8 cellular contexts compared by ENCODE assay signal in genomic region chr20:57473246-57474042, GRCh38. TPM values are rescaled to one million over a fixed set of nuclear protein-coding genes. Genes with fewer than 3 reads are reported as not detected.
DNase-seq lines count a peak whose midpoint lies in the region; ATAC-seq and TF ChIP-seq lines count a peak whose summit lies in the region.

No MANE protein-coding gene starts in this region.

- no peaks in the 10 kb centered on the region for H3K36me3 ChIP-seq in CD8-positive, alpha-beta memory T cell (ENCODE audit: insufficient read depth, low read length)

- H3K4me3 ChIP-seq in CD8-positive, alpha-beta memory T cell (ENCODE audit: low read length): no peak overlapping the region

- TF ChIP-seq CTCF in mesothelial cell of epicardium (IDR thresholded peaks at IDR 0.05; ENCODE audit: unreplicated experiment): no peak

- peak overlapping the region in 3 of 7 donors; percentile 5 to 67 (median 34) for H3K4me3 Mint-ChIP-seq in CD8-positive, alpha-beta memory T cell
- H3K4me3 Mint-ChIP-seq in mesothelial cell of epicardium: no peak overlapping the region

- H3K27me3 ChIP-seq in CD8-positive, alpha-beta memory T cell (ENCODE audit: insufficient read depth, low read length, poor library complexity, severe bottlenecking): no peaks in the 10 kb centered on the region

- DNase-seq in CD8-positive, alpha-beta memory T cell: no peak
- DNase-seq in SKM-1 (lab: John Stamatoyannopoulos, UW; ENCODE audit: unreplicated experiment) (peak; percentile 87), islet precursor cell (peak; percentile 63), ecto neural progenitor cell (ENCODE audit: low spot score) (no peak), mesothelial cell of epicardium (ENCODE audit: low spot score in 2 of 2, unreplicated experiment in 2 of 2) (no peak)

- peak overlapping the region in 5 of 8 donors; percentile 20 to 43 (median 39) for H3K27ac Mint-ChIP-seq in CD8-positive, alpha-beta memory T cell
- H3K27ac Mint-ChIP-seq in mesothelial cell of epicardium: no peak overlapping the region

- no peaks in the 10 kb centered on the region for H3K9me3 ChIP-seq in CD8-positive, alpha-beta memory T cell (ENCODE audit: low read length)

- H3K27ac ChIP-seq in CD8-positive, alpha-beta memory T cell (ENCODE audit: low read depth, low read length): no peak overlapping the region

- POLR2A ChIA-PET in CD8-positive, alpha-beta memory T cell (lab: Charles Lee): interaction anchor here (1.4 kb wide), 1 partner anchor 81 kb away, joined by 5 read pairs; no protein-coding TSS in a partner anchor

- no peaks in the 10 kb centered on the region for H3K9me3 Mint-ChIP-seq in CD8-positive, alpha-beta memory T cell
- no peaks in the 10 kb centered on the region for H3K9me3 Mint-ChIP-seq in mesothelial cell of epicardium

- H3K36me3 Mint-ChIP-seq in CD8-positive, alpha-beta memory T cell: no peaks in the 10 kb centered on the region
- no peaks in the 10 kb centered on the region for H3K36me3 Mint-ChIP-seq in mesothelial cell of epicardium

- peak; percentile 54 for ATAC-seq in GM18873 (IDR thresholded peaks at IDR 0.05; ENCODE audit: low FRiP score, unreplicated experiment)
- peak; percentile 49 for ATAC-seq in HG03159 (IDR thresholded peaks at IDR 0.05; ENCODE audit: unreplicated experiment)
- ATAC-seq in HG02840 (IDR thresholded peaks at IDR 0.05; ENCODE audit: low FRiP score, unreplicated experiment): no peak

- H3K27me3 Mint-ChIP-seq in CD8-positive, alpha-beta memory T cell: peaks cover 0 to 5% of the 10 kb centered on the region in 2 donors
- peaks cover 2% of the 10 kb centered on the region for H3K27me3 Mint-ChIP-seq in mesothelial cell of epicardium (ENCODE audit: low read depth)

- peaks cover 28% of the 10 kb centered on the region for H3K4me1 ChIP-seq in CD8-positive, alpha-beta memory T cell (ENCODE audit: insufficient read depth, low read length)

- H3K4me1 Mint-ChIP-seq in CD8-positive, alpha-beta memory T cell: peaks cover 16 to 32% (median 17%) of the 10 kb centered on the region in 3 donors
- H3K4me1 Mint-ChIP-seq in mesothelial cell of epicardium: peaks cover 37% of the 10 kb centered on the region

- CTCF ChIA-PET in CD8-positive, alpha-beta memory T cell (lab: Charles Lee): interaction anchor here (0.6 to 1.8 kb wide), 5 partner anchors 75 to 1041 kb away, joined by 3 to 7 read pairs (median 5); no protein-coding TSS in a partner anchor

RNA-seq across cellular contexts. Expression of gene CTCFL, which starts 51.5 kb away (rescaled TPM):
- not detected for total RNA-seq in CD8-positive, alpha-beta memory T cell
- not detected for polyA plus RNA-seq in CD8-positive, alpha-beta memory T cell
- 0.23 to 0.33 TPM (median 0.27 TPM) in 3 replicates for total RNA-seq in mesothelial cell of epicardium

Comparison
In these comparisons a context has a peak if more than half of its experiments do, and no peak if none do; other contexts are left out.
1. DNase-seq: peak in SKM-1 (single experiment) and islet precursor cell (single experiment); none in CD8-positive, alpha-beta memory T cell (0 of 5), ecto neural progenitor cell (single experiment) and mesothelial cell of epicardium (0 of 2).